Comparison of ENCODE assay signal across 10 cellular contexts in genomic region chr4:99415762-99416161, GRCh38. TPM values are rescaled to one million over a fixed set of nuclear protein-coding genes. Genes with fewer than 3 reads are reported as not detected.
DNase-seq lines count a peak whose midpoint lies in the region; ATAC-seq and TF ChIP-seq lines count a peak whose summit lies in the region.
"Not testable (repeated sequence)": the region's sequence is repeated elsewhere in the genome, so short reads cannot be mapped to it uniquely, and the experiment has no call there.
"Had no signal": no experiment of that assay in that cellular context is flagged by ENCODE, and none has a peak within 500 bp of the region (broad histone marks: within the 10 kb centered on the region; RNA-seq: fewer than 3 reads in every experiment).

No MANE protein-coding gene starts in this region.

- H3K4me1 Mint-ChIP-seq in chondrocyte (ENCODE audit: low read depth); glutamatergic neuron (ENCODE audit: low read depth, unreplicated experiment): not testable (repeated sequence)

- not testable (repeated sequence) for TF ChIP-seq POLR2A in sigmoid colon (IDR thresholded peaks at IDR 0.05)

- H3K27me3 ChIP-seq in A673 (replicated peaks; ENCODE audit: insufficient read depth, low read depth, low read length, poor library complexity); WERI-Rb-1 (ENCODE audit: insufficient read depth, low read depth, severe bottlenecking); sigmoid colon: not testable (repeated sequence)

- H3K36me3 Mint-ChIP-seq in chondrocyte (ENCODE audit: low read depth); glutamatergic neuron (ENCODE audit: unreplicated experiment): not testable (repeated sequence)

- 79 to 93% methylated on average over 8 of the region's 8 CpGs for WGBS in sigmoid colon, 2 donors

- POLR2A ChIA-PET in A673 (lab: Charles Lee; ENCODE audit: low non-redundant PET): not testable (repeated sequence)

- DNase-seq in A673 (ENCODE audit: low spot score) (peak; percentile 32), EH (ENCODE audit: low read depth) (peak; percentile 22), NCI-H748 (lab: John Stamatoyannopoulos, UW; ENCODE audit: unreplicated experiment) (peak; percentile 28), WERI-Rb-1 (peak; percentile 24), sigmoid colon (peak; percentile 67)
- not testable (repeated sequence) for DNase-seq in chondrocyte (ENCODE audit: low spot score); glutamatergic neuron; left lobe of liver (ENCODE audit: low spot score)

- TF ChIP-seq CTCF in A673 (conservative IDR thresholded peaks at IDR 0.05; ENCODE audit: low read depth, low read length): peak; percentile 35
- TF ChIP-seq CTCF in WERI-Rb-1 (IDR thresholded peaks at IDR 0.05; ENCODE audit: low read depth, low read length): 0 out of 2 replicates have a peak, but pooled peaks have one; percentile 6
- peak; percentile 43 for TF ChIP-seq CTCF in chondrocyte (IDR thresholded peaks at IDR 0.05)
- not testable (repeated sequence) for TF ChIP-seq CTCF in glutamatergic neuron (IDR thresholded peaks at IDR 0.05; ENCODE audit: partially characterized antibody, unreplicated experiment)
- TF ChIP-seq CTCF in sigmoid colon (IDR thresholded peaks at IDR 0.05): peak in 1 of 4 experiments; percentile 12

- not testable (repeated sequence) for H3K36me3 ChIP-seq in A673 (ENCODE audit: insufficient read depth, low read length, poor library complexity, severe bottlenecking); WERI-Rb-1; sigmoid colon

- not testable (repeated sequence) for H3K4me1 ChIP-seq in A673 (ENCODE audit: insufficient read depth, low read length, poor library complexity, severe bottlenecking); sigmoid colon

- not testable (repeated sequence) for H3K9me3 ChIP-seq in A673 (ENCODE audit: low read depth, low read length, poor library complexity, severe bottlenecking); WERI-Rb-1 (ENCODE audit: severe bottlenecking); sigmoid colon

- not testable (repeated sequence) for BruUV-seq in A673 (replicated peaks; lab: Mats Ljungman, UMichigan)

- not testable (repeated sequence) for H3K4me3 Mint-ChIP-seq in chondrocyte (ENCODE audit: unreplicated experiment); glutamatergic neuron (ENCODE audit: unreplicated experiment)

- TF ChIP-seq EP300 in sigmoid colon (IDR thresholded peaks at IDR 0.05): not testable (repeated sequence)

- CTCF ChIA-PET in A673 (lab: Charles Lee): not testable (repeated sequence)

- not testable (repeated sequence) for H3K27ac ChIP-seq in A673 (ENCODE audit: low read depth, low read length, poor library complexity, severe bottlenecking); WERI-Rb-1
- H3K27ac ChIP-seq in sigmoid colon: peak overlapping the region in 1 of 4 donors; percentile 10

- not testable (repeated sequence) for H3K27ac Mint-ChIP-seq in chondrocyte (ENCODE audit: unreplicated experiment)
- H3K27ac Mint-ChIP-seq in glutamatergic neuron (ENCODE audit: unreplicated experiment): peak overlapping the region; percentile 45

- H3K9me3 Mint-ChIP-seq in chondrocyte (ENCODE audit: low read depth); glutamatergic neuron (ENCODE audit: unreplicated experiment): not testable (repeated sequence)

- not testable (repeated sequence) for H3K4me3 ChIP-seq in A673 (ENCODE audit: low read depth, low read length, poor library complexity, severe bottlenecking); WERI-Rb-1 (ENCODE audit: low read depth, low read length); sigmoid colon

- not testable (repeated sequence) for H3K27me3 Mint-ChIP-seq in chondrocyte (ENCODE audit: low read depth); glutamatergic neuron (ENCODE audit: unreplicated experiment)

- peak; percentile 46 for ATAC-seq in left lobe of liver

- intact Hi-C loops in A673 (cut with micrococcal nuclease; ENCODE audit: unreplicated experiment): loop anchor here (5.0 to 10.0 kb wide), 2 partner anchors 47 to 389 kb away; no protein-coding TSS in a partner anchor
- intact Hi-C loops in sigmoid colon (cut with DNase I): not testable (repeated sequence)

RNA-seq across cellular contexts. Expression of gene ADH7, which starts 19.4 kb away (rescaled TPM):
- total RNA-seq in A673 (2021) (not detected in 2 replicates), chondrocyte (not detected in 3 replicates), glutamatergic neuron (ENCODE audit: unreplicated experiment) (not detected), left lobe of liver (not detected), sigmoid colon (not detected)
- under 1 TPM in 2 of 3 donors, not detected in 1; 0.03 to 0.60 TPM for polyA plus RNA-seq in sigmoid colon
- total RNA-seq: PC-9 had no signal
- polyA plus RNA-seq: CD14-positive monocyte had no signal
